8 cellular contexts compared by ENCODE assay signal in genomic region chr19:58572026-58572817, GRCh38. TPM values are rescaled to one million over a fixed set of nuclear protein-coding genes. Genes with fewer than 3 reads are reported as not detected.
DNase-seq lines count a peak whose midpoint lies in the region; ATAC-seq and TF ChIP-seq lines count a peak whose summit lies in the region.

No MANE protein-coding gene starts in this region.

- intact Hi-C loops in naive thymus-derived CD4-positive, alpha-beta T cell (cut with micrococcal nuclease) = loop anchor here in 1 of 2 donors (1.0 kb wide), 1 partner anchor 9 kb away; no protein-coding TSS in a partner anchor

- DNase-seq in AG04449 (ENCODE audit: low read depth, low spot score) (no peak), foreskin melanocyte (no peak), GDM1 (lab: John Stamatoyannopoulos, UW) (no peak)
- no peak for DNase-seq in naive thymus-derived CD4-positive, alpha-beta T cell
- no peak for DNase-seq in stimulated activated CD4-positive, alpha-beta T cell treated with anti-CD3 and anti-CD28 coated beads, Interleukin-4, amount 100 ng/mL, for 1 hour

- no peak for TF ChIP-seq CTCF in AG04449 (IDR thresholded peaks at IDR 0.05; ENCODE audit: insufficient read depth, low read length, missing control alignments)

- H3K9me3 Mint-ChIP-seq in naive thymus-derived CD4-positive, alpha-beta T cell = peaks cover 0 to 3% (median 0%) of the 10 kb centered on the region in 11 donors

- peak overlapping the region; percentile 99 for H3K27ac ChIP-seq in cingulate gyrus (ENCODE audit: low read depth, low read length)
- H3K27ac ChIP-seq in naive thymus-derived CD4-positive, alpha-beta T cell (ENCODE audit: low read depth, low read length) = peak overlapping the region; percentile 97

- peaks cover 19 to 20% of the 10 kb centered on the region in 2 donors for H3K4me1 ChIP-seq in naive thymus-derived CD4-positive, alpha-beta T cell (ENCODE audit: control insufficient read depth in 2 of 2, insufficient read depth in 2 of 2, low read length in 2 of 2)

- peaks cover 0 to 13% (median 10%) of the 10 kb centered on the region in 5 donors for H3K36me3 Mint-ChIP-seq in naive thymus-derived CD4-positive, alpha-beta T cell

- H3K27me3 ChIP-seq in naive thymus-derived CD4-positive, alpha-beta T cell (ENCODE audit: control insufficient read depth in 2 of 2, insufficient read depth in 2 of 2, low read length in 2 of 2) = no peaks in the 10 kb centered on the region

- ATAC-seq in naive thymus-derived CD4-positive, alpha-beta T cell = no peak
- ATAC-seq in HG03469 (IDR thresholded peaks at IDR 0.05; ENCODE audit: unreplicated experiment) = no peak

- H3K4me3 Mint-ChIP-seq in naive thymus-derived CD4-positive, alpha-beta T cell = peak overlapping the region; percentile 82 to 100 (median 98)

- POLR2A ChIA-PET in AG04449 (lab: Yijun Ruan, JAX) = interaction anchor here (0.8 to 1.6 kb wide), 6 partner anchors 10 to 110 kb away, joined by 3 to 5 read pairs (median 4); partner anchors contain the start of genes TRIM28 and UBE2M
- POLR2A ChIA-PET in naive thymus-derived CD4-positive, alpha-beta T cell (lab: Charles Lee) = interaction anchor here (0.8 to 4.2 kb wide), 8 partner anchors 10 to 53 kb away, joined by 3 to 40 read pairs (median 10); partner anchors contain the start of genes CHMP2A, TRIM28, UBE2M and ZBTB45

- peak overlapping the region; percentile 97 to 100 (median 100) for H3K27ac Mint-ChIP-seq in naive thymus-derived CD4-positive, alpha-beta T cell

- no peak for TF ChIP-seq EP300 in Ishikawa (IDR thresholded peaks at IDR 0.05; ENCODE audit: borderline replicate concordance)

- peaks cover 27 to 46% (median 33%) of the 10 kb centered on the region in 7 donors for H3K4me1 Mint-ChIP-seq in naive thymus-derived CD4-positive, alpha-beta T cell

- H3K9me3 ChIP-seq in naive thymus-derived CD4-positive, alpha-beta T cell (ENCODE audit: control insufficient read depth in 2 of 3, low read length in 3 of 3) = no peaks in the 10 kb centered on the region

- CTCF ChIA-PET in AG04449 (lab: Yijun Ruan, JAX) = interaction anchor here (0.6 to 0.9 kb wide), 2 partner anchors 9 kb away, joined by 3 read pairs; no protein-coding TSS in a partner anchor
- CTCF ChIA-PET in naive thymus-derived CD4-positive, alpha-beta T cell (lab: Charles Lee) = interaction anchor here (1.1 to 1.2 kb wide), 2 partner anchors 8 to 11 kb away, joined by 3 read pairs; no protein-coding TSS in a partner anchor

- H3K36me3 ChIP-seq in naive thymus-derived CD4-positive, alpha-beta T cell (ENCODE audit: control insufficient read depth in 2 of 3, insufficient read depth in 3 of 3, low read length in 3 of 3) = peaks cover 0 to 9% (median 0%) of the 10 kb centered on the region in 3 experiments

- no peak for TF ChIP-seq RAD21 in Ishikawa (IDR thresholded peaks at IDR 0.05; ENCODE audit: low read depth)

- H3K4me3 ChIP-seq in AG04449 (ENCODE audit: low read depth, low read length) = peak overlapping the region; percentile 87
- H3K4me3 ChIP-seq in naive thymus-derived CD4-positive, alpha-beta T cell (ENCODE audit: low read length) = peak overlapping the region; percentile 71

- peaks cover 0 to 4% (median 0%) of the 10 kb centered on the region in 5 donors for H3K27me3 Mint-ChIP-seq in naive thymus-derived CD4-positive, alpha-beta T cell

TF ChIP-seq in Ishikawa, 13 proteins besides CTCF, POLR2A, EP300 and RAD21:
- TF ChIP-seq CEBPB (IDR thresholded peaks at IDR 0.05) (no peak), NFIC (IDR thresholded peaks at IDR 0.05) (peak; percentile 83; the same call in 1 of the 2 replicates), FOXM1 (IDR thresholded peaks at IDR 0.05; ENCODE audit: borderline replicate concordance, low read depth) (no peak), TEAD4 (IDR thresholded peaks at IDR 0.05) (no peak), TAF1 (IDR thresholded peaks at IDR 0.05; ENCODE audit: low read depth) (no peak), YY1 (IDR thresholded peaks at IDR 0.05; ENCODE audit: low read depth) (peak; percentile 82), CREB1 (IDR thresholded peaks at IDR 0.05; ENCODE audit: low read depth) (no peak)
- TF ChIP-seq, protein P1, sequence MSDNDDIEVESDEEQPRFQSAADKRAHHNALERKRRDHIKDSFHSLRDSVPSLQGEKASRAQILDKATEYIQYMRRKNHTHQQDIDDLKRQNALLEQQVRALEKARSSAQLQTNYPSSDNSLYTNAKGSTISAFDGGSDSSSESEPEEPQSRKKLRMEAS (IDR thresholded peaks at IDR 0.05) = 0 out of 2 replicates have a peak, but pooled peaks have one; percentile 17
- TF ChIP-seq, protein P2, sequence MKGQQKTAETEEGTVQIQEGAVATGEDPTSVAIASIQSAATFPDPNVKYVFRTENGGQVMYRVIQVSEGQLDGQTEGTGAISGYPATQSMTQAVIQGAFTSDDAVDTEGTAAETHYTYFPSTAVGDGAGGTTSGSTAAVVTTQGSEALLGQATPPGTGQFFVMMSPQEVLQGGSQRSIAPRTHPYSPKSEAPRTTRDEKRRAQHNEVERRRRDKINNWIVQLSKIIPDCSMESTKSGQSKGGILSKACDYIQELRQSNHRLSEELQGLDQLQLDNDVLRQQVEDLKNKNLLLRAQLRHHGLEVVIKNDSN (IDR thresholded peaks at IDR 0.05) = no peak

RNA-seq across cellular contexts. Expression of gene MZF1, which starts 0.9 kb away (rescaled TPM):
- total RNA-seq in naive thymus-derived CD4-positive, alpha-beta T cell = 10 to 100 TPM; 35.0 to 51.8 (median 44.9) TPM
- 10 to 100 TPM in 1 of 2 donors, 1 to 10 TPM in 1; 9.9 to 18.6 TPM for polyA plus RNA-seq in naive thymus-derived CD4-positive, alpha-beta T cell

RNA-seq across cellular contexts. Expression of gene UBE2M, which starts 13.8 kb away (rescaled TPM):
- 10 to 100 TPM; 37.1 to 92.1 (median 55.8) TPM for total RNA-seq in naive thymus-derived CD4-positive, alpha-beta T cell
- 1 to 10 TPM; 7.5 to 7.8 TPM for polyA plus RNA-seq in naive thymus-derived CD4-positive, alpha-beta T cell

RNA-seq across cellular contexts. Expression of gene CHMP2A, which starts 17.3 kb away (rescaled TPM):
- total RNA-seq in naive thymus-derived CD4-positive, alpha-beta T cell = 100 to 1,000 TPM in 1 of 5 experiments, 10 to 100 TPM in 4; 64.3 to 131 (median 71.2) TPM
- 100 to 1,000 TPM; 167 to 193 TPM for polyA plus RNA-seq in naive thymus-derived CD4-positive, alpha-beta T cell

RNA-seq across cellular contexts. Expression of gene TRIM28, which starts 28.4 kb away (rescaled TPM):
- 100 to 1,000 TPM; 396 to 564 (median 435) TPM for total RNA-seq in naive thymus-derived CD4-positive, alpha-beta T cell
- 10 to 100 TPM; 55.3 to 88.8 TPM for polyA plus RNA-seq in naive thymus-derived CD4-positive, alpha-beta T cell

RNA-seq across cellular contexts. Expression of gene ZBTB45, which starts 52.6 kb away (rescaled TPM):
- 10 to 100 TPM in 3 of 5 experiments, 1 to 10 TPM in 2; 9.8 to 19.2 (median 17.0) TPM for total RNA-seq in naive thymus-derived CD4-positive, alpha-beta T cell
- 1 to 10 TPM; 5.1 to 6.5 TPM for polyA plus RNA-seq in naive thymus-derived CD4-positive, alpha-beta T cell
